In genomic region chr2:211516537-211516936, GRCh38 we compare ENCODE assay signal across 30 cellular contexts.
"Had no signal": no experiment of that assay in that cellular context is flagged by ENCODE, and none has a peak within 500 bp of the region (broad histone marks: within the 10 kb centered on the region; RNA-seq: fewer than 3 reads in every experiment).

No MANE protein-coding gene starts in this region.

- H3K9me3 ChIP-seq: esophagus muscularis mucosa, gastrocnemius medialis, heart left ventricle had no signal

- H3K36me3 Mint-ChIP-seq: activated naive CD8-positive, alpha-beta T cell; WTC11 had no signal

- H3K36me3 ChIP-seq: brain microvascular endothelial cell, esophagus muscularis mucosa, gastrocnemius medialis, heart left ventricle had no signal

- ATAC-seq: activated T-cell treated with anti-CD3 and anti-CD28 coated beads, Interleukin-2, amount 50 U/mL, for 72 hours; effector memory CD8-positive, alpha-beta T cell; foreskin keratinocyte; gastrocnemius medialis; heart left ventricle; WTC11 had no signal

- H3K4me1 Mint-ChIP-seq: activated CD4-positive, alpha-beta memory T cell treated with anti-CD3 and anti-CD28 coated beads, Interleukin-2, amount 10 ng/mL, durations not matched to agents 7 days and 5 days; activated CD4-positive, alpha-beta T cell treated with anti-CD3 and anti-CD28 coated beads, Interleukin-2, amount 10 ng/mL, durations not matched to agents 7 days and 5 days; central memory CD8-positive, alpha-beta T cell had no signal

- H3K27me3 Mint-ChIP-seq: activated CD4-positive, alpha-beta memory T cell treated with anti-CD3 and anti-CD28 coated beads, Interleukin-2, amount 10 ng/mL, durations not matched to agents 7 days and 5 days; activated CD4-positive, alpha-beta T cell treated with anti-CD3 and anti-CD28 coated beads, Interleukin-2, amount 10 ng/mL, durations not matched to agents 7 days and 5 days; activated naive CD8-positive, alpha-beta T cell; activated T-cell treated with anti-CD3 and anti-CD28 coated beads, Interleukin-2, amount 50 U/mL, for 24 hours; central memory CD8-positive, alpha-beta T cell; dendritic cell treated with granulocyte-macrophage colony-stimulating factor and Interleukin-4, amounts not matched to agents 40 ng/mL and 50 ng/mL, for 4 days; effector memory CD8-positive, alpha-beta T cell had no signal

- H3K4me3 Mint-ChIP-seq: activated CD4-positive, alpha-beta memory T cell treated with anti-CD3 and anti-CD28 coated beads, Interleukin-2, amount 10 ng/mL, durations not matched to agents 7 days and 5 days; activated CD4-positive, alpha-beta T cell treated with anti-CD3 and anti-CD28 coated beads, Interleukin-2, amount 10 ng/mL, durations not matched to agents 7 days and 5 days; activated naive CD8-positive, alpha-beta T cell; activated T-cell treated with anti-CD3 and anti-CD28 coated beads, Interleukin-2, amount 50 U/mL, for 24 hours; activated T-cell treated with anti-CD3 and anti-CD28 coated beads, Interleukin-2, amount 50 U/mL, for 72 hours; central memory CD8-positive, alpha-beta T cell; dendritic cell treated with granulocyte-macrophage colony-stimulating factor and Interleukin-4, amounts not matched to agents 40 ng/mL and 50 ng/mL, for 4 days; effector memory CD8-positive, alpha-beta T cell; WTC11 had no signal

- H3K9me3 Mint-ChIP-seq: activated CD4-positive, alpha-beta memory T cell treated with anti-CD3 and anti-CD28 coated beads, Interleukin-2, amount 10 ng/mL, durations not matched to agents 7 days and 5 days; activated CD4-positive, alpha-beta T cell treated with anti-CD3 and anti-CD28 coated beads, Interleukin-2, amount 10 ng/mL, durations not matched to agents 7 days and 5 days; WTC11 had no signal

- H3K27ac ChIP-seq: brain microvascular endothelial cell, coronary artery, esophagus muscularis mucosa, foreskin keratinocyte, gastrocnemius medialis, heart left ventricle, VCaP had no signal

- H3K27ac Mint-ChIP-seq: activated CD4-positive, alpha-beta memory T cell treated with anti-CD3 and anti-CD28 coated beads, Interleukin-2, amount 10 ng/mL, durations not matched to agents 7 days and 5 days; activated CD4-positive, alpha-beta T cell treated with anti-CD3 and anti-CD28 coated beads, Interleukin-2, amount 10 ng/mL, durations not matched to agents 7 days and 5 days; activated naive CD8-positive, alpha-beta T cell; activated T-cell treated with anti-CD3 and anti-CD28 coated beads, Interleukin-2, amount 50 U/mL, for 24 hours; activated T-cell treated with anti-CD3 and anti-CD28 coated beads, Interleukin-2, amount 50 U/mL, for 72 hours; dendritic cell treated with granulocyte-macrophage colony-stimulating factor and Interleukin-4, amounts not matched to agents 40 ng/mL and 50 ng/mL, for 4 days; effector memory CD8-positive, alpha-beta T cell; WTC11 had no signal

- H3K4me3 ChIP-seq: coronary artery, esophagus muscularis mucosa, gastrocnemius medialis, heart left ventricle had no signal

- H3K27me3 ChIP-seq: brain microvascular endothelial cell, esophagus muscularis mucosa, foreskin keratinocyte, gastrocnemius medialis, heart left ventricle had no signal

- H3K4me1 ChIP-seq: esophagus muscularis mucosa, foreskin keratinocyte, gastrocnemius medialis, heart left ventricle had no signal

- DNase-seq: activated CD4-positive, alpha-beta memory T cell treated with anti-CD3 and anti-CD28 coated beads, Interleukin-2, amount 10 ng/mL, durations not matched to agents 7 days and 5 days; activated CD4-positive, alpha-beta T cell treated with anti-CD3 and anti-CD28 coated beads for 1 hour; activated CD4-positive, alpha-beta T cell treated with anti-CD3 and anti-CD28 coated beads for 4 hours; activated CD4-positive, alpha-beta T cell treated with anti-CD3 and anti-CD28 coated beads, Interleukin-2, amount 10 ng/mL, durations not matched to agents 7 days and 5 days; activated CD4-positive, alpha-beta T cell treated with anti-CD3 and anti-CD28 coated beads, Interleukin-2, amount 50 U/mL, for 4 hours; activated CD8-positive, alpha-beta memory T cell treated with anti-CD3 and anti-CD28 coated beads, Interleukin-2, amount 50 U/mL, for 48 hours; activated gamma-delta T cell; activated naive CD4-positive, alpha-beta T cell; activated naive CD4-positive, alpha-beta T cell treated with anti-CD3 and anti-CD28 coated beads, Interleukin-2, amount 50 U/mL, for 16 hours; activated T-cell treated with anti-CD3 and anti-CD28 coated beads for 4 hours; activated T-cell treated with anti-CD3 and anti-CD28 coated beads, Interleukin-2, amount 50 U/mL, for 24 hours; activated T-cell treated with anti-CD3 and anti-CD28 coated beads, Interleukin-2, amount 50 U/mL, for 72 hours; amniotic stem cell; anterior cingulate cortex; brain microvascular endothelial cell; effector CD4-positive, alpha-beta T cell; effector memory CD8-positive, alpha-beta T cell; erythroblast; foreskin keratinocyte; gastrocnemius medialis; glutamatergic neuron; heart left ventricle; T-helper 2 cell had no signal
